ENCODE assay signal across 8 cellular contexts in the genomic region with DNA sequence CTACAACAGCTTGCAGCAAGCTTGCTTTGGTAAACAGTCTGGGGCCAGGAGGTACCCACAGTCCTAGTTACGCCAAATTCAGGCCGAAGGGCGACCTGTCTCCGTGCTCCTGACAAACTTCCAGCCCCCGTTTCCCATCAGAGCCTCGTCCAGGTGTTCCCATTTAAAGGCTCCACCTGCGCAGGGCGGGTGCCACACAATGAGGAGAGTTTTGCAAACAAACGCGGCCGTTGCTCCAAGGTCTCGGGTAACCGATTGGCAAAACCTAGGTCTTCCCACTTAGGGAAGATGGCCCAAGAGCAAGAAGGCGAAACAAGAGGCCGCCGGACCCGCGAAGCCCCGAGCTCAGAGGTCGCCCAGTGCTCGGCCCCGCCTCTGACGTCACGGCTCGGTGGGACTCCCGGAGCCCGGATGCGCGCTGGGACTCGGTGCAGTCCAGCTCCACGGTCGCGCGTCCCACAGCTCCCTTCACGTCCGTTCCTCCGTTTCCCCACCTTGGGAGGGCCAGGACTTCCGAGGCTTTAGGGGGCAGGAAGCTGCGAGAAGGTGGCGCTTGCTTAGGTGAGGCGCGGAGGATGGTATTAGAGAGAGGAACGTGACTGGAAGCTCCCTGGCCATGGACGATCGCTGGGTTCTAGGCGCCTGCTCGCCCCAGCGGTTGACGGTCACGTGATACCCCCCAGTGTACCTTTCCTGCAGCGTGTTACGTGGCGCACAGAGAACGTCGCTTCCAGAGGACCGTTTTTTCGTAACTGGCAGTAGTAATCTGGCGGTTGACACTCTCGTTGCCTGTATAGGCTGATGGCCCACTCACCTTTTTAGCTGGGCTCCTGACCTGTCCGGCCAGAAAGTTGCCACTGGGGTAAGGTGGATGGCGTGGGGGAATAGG. TPM values are rescaled to one million over a fixed set of nuclear protein-coding genes. Genes with fewer than 3 reads are reported as not detected.
DNase-seq lines count a peak whose midpoint lies in the region; ATAC-seq and TF ChIP-seq lines count a peak whose summit lies in the region.

No MANE protein-coding gene starts in this region.

- peak; percentile 89 for ATAC-seq in HG02852 (IDR thresholded peaks at IDR 0.05; ENCODE audit: unreplicated experiment)

- peak; percentile 52 for TF ChIP-seq POLR2A in GM10847 (IDR thresholded peaks at IDR 0.05; ENCODE audit: extremely low read depth, insufficient read length)

- H3K4me3 ChIP-seq in skeletal muscle cell (ENCODE audit: low read depth, low read length) = peak overlapping the region; percentile 27

- intact Hi-C loops in cardiac septum (cut with DNase I) = no loop called here

- DNase-seq in NOMO-1 treated with DMSO at 0.1 percent for 48 hours (lab: John Stamatoyannopoulos, UW; ENCODE audit: unreplicated experiment) (peak; percentile 55), cardiac septum (ENCODE audit: low spot score) (peak; percentile 79), skeletal muscle cell (ENCODE audit: low read depth) (no peak), KG1 (lab: John Stamatoyannopoulos, UW) (no peak), NCI-H2081 (lab: John Stamatoyannopoulos, UW) (no peak)
- peak; percentile 29 for DNase-seq in activated gamma-delta T cell treated with anti-CD3 and anti-CD28 coated beads, Interleukin-2, amount 50 U/mL, for 16 hours (ENCODE audit: low read depth)

RNA-seq across cellular contexts. Expression of a gene that starts 41.8 kb away (rescaled TPM):
- 16.8 TPM for total RNA-seq in cardiac septum

Comparison
In these comparisons a context has a peak if more than half of its experiments do, and no peak if none do; other contexts are left out.
1. DNase-seq: peak in NOMO-1 treated with DMSO at 0.1 percent for 48 hours (single experiment), activated gamma-delta T cell treated with anti-CD3 and anti-CD28 coated beads, Interleukin-2, amount 50 U/mL, for 16 hours (single experiment) and cardiac septum (single experiment); none in skeletal muscle cell (single experiment), KG1 (single experiment) and NCI-H2081 (0 of 2).